Comparison of ENCODE assay signal across 8 cellular contexts in genomic region chr16:56789360-56789759, GRCh38. TPM values are rescaled to one million over a fixed set of nuclear protein-coding genes. Genes with fewer than 3 reads are reported as not detected.
DNase-seq lines count a peak whose midpoint lies in the region; ATAC-seq and FAIRE-seq lines count a peak whose summit lies in the region.

No MANE protein-coding gene starts in this region.

- H3K27ac Mint-ChIP-seq in activated naive CD8-positive, alpha-beta T cell treated with anti-CD3 and anti-CD28 coated beads, Interleukin-2, amount 10 ng/mL, durations not matched to agents 7 days and 5 days = no peak overlapping the region
- H3K27ac Mint-ChIP-seq in activated naive CD8-positive, alpha-beta T cell treated with anti-CD3 and anti-CD28 coated beads for 36 hours = no peak overlapping the region

- no peaks in the 10 kb centered on the region for H3K27me3 Mint-ChIP-seq in activated naive CD8-positive, alpha-beta T cell treated with anti-CD3 and anti-CD28 coated beads, Interleukin-2, amount 10 ng/mL, durations not matched to agents 7 days and 5 days
- no peaks in the 10 kb centered on the region for H3K27me3 Mint-ChIP-seq in activated naive CD8-positive, alpha-beta T cell treated with anti-CD3 and anti-CD28 coated beads for 36 hours

- peaks cover 2% of the 10 kb centered on the region for H3K4me1 Mint-ChIP-seq in activated naive CD8-positive, alpha-beta T cell treated with anti-CD3 and anti-CD28 coated beads, Interleukin-2, amount 10 ng/mL, durations not matched to agents 7 days and 5 days
- peaks cover 6% of the 10 kb centered on the region for H3K4me1 Mint-ChIP-seq in activated naive CD8-positive, alpha-beta T cell treated with anti-CD3 and anti-CD28 coated beads for 36 hours

- peak; percentile 47 for ATAC-seq in activated naive CD8-positive, alpha-beta T cell treated with anti-CD3 and anti-CD28 coated beads, Interleukin-2, amount 10 ng/mL, durations not matched to agents 7 days and 5 days (ENCODE audit: low read depth)
- ATAC-seq in HG02884 (IDR thresholded peaks at IDR 0.05; ENCODE audit: unreplicated experiment) = no peak

- H3K9me3 Mint-ChIP-seq in activated naive CD8-positive, alpha-beta T cell treated with anti-CD3 and anti-CD28 coated beads, Interleukin-2, amount 10 ng/mL, durations not matched to agents 7 days and 5 days = no peaks in the 10 kb centered on the region
- no peaks in the 10 kb centered on the region for H3K9me3 Mint-ChIP-seq in activated naive CD8-positive, alpha-beta T cell treated with anti-CD3 and anti-CD28 coated beads for 36 hours

- peaks cover under 1% of the 10 kb centered on the region for H3K36me3 Mint-ChIP-seq in activated naive CD8-positive, alpha-beta T cell treated with anti-CD3 and anti-CD28 coated beads, Interleukin-2, amount 10 ng/mL, durations not matched to agents 7 days and 5 days
- H3K36me3 Mint-ChIP-seq in activated naive CD8-positive, alpha-beta T cell treated with anti-CD3 and anti-CD28 coated beads for 36 hours = peaks cover 1% of the 10 kb centered on the region

- no peak overlapping the region for H3K4me3 Mint-ChIP-seq in activated naive CD8-positive, alpha-beta T cell treated with anti-CD3 and anti-CD28 coated beads, Interleukin-2, amount 10 ng/mL, durations not matched to agents 7 days and 5 days
- no peak overlapping the region for H3K4me3 Mint-ChIP-seq in activated naive CD8-positive, alpha-beta T cell treated with anti-CD3 and anti-CD28 coated beads for 36 hours

- FAIRE-seq in GM19239 (lab: Jason Lieb, UNC) = no peak

- DNase-seq in activated naive CD8-positive, alpha-beta T cell treated with anti-CD3 and anti-CD28 coated beads, Interleukin-2, amount 10 ng/mL, durations not matched to agents 7 days and 5 days = peak; percentile 48
- DNase-seq in activated naive CD8-positive, alpha-beta T cell treated with anti-CD3 and anti-CD28 coated beads for 36 hours = no peak
- DNase-seq in NCI-H2107 treated with DMSO at 0.1 percent for 48 hours (lab: John Stamatoyannopoulos, UW; ENCODE audit: unreplicated experiment) (peak; percentile 42), amniotic epithelial cell (ENCODE audit: low read depth) (peak; percentile 66), left kidney (ENCODE audit: low read depth, low spot score) (peak; percentile 66), midbrain (lab: John Stamatoyannopoulos, UW) (no peak), GM19239 (ENCODE audit: insufficient read length, low spot score) (no peak)

- POLR2A ChIA-PET in activated naive CD8-positive, alpha-beta T cell treated with anti-CD3 and anti-CD28 coated beads, Interleukin-2, amount 10 ng/mL, durations not matched to agents 7 days and 5 days (lab: Charles Lee) = no interaction called here

RNA-seq across cellular contexts. Expression of gene NUP93, which starts 59.4 kb away (rescaled TPM):
- total RNA-seq in activated naive CD8-positive, alpha-beta T cell treated with anti-CD3 and anti-CD28 coated beads, Interleukin-2, amount 10 ng/mL, durations not matched to agents 7 days and 5 days = 10 to 100 TPM; 89.5 to 92.5 TPM
- 100 to 1,000 TPM; 153 to 172 TPM for total RNA-seq in activated naive CD8-positive, alpha-beta T cell treated with anti-CD3 and anti-CD28 coated beads for 36 hours

Comparison
In these comparisons a context has a peak if more than half of its experiments do, and no peak if none do; other contexts are left out.
1. DNase-seq: peak in activated naive CD8-positive, alpha-beta T cell treated with anti-CD3 and anti-CD28 coated beads, Interleukin-2, amount 10 ng/mL, durations not matched to agents 7 days and 5 days (single experiment), NCI-H2107 treated with DMSO at 0.1 percent for 48 hours (single experiment), amniotic epithelial cell (single experiment) and left kidney (single experiment); none in activated naive CD8-positive, alpha-beta T cell treated with anti-CD3 and anti-CD28 coated beads for 36 hours (single experiment), midbrain (single experiment) and GM19239 (single experiment).